ENCODE assay signal across 8 cellular contexts in genomic region chr3:129399895-129400357, GRCh38. TPM values are rescaled to one million over a fixed set of nuclear protein-coding genes. Genes with fewer than 3 reads are reported as not detected.
DNase-seq lines count a peak whose midpoint lies in the region; ATAC-seq, FAIRE-seq and TF ChIP-seq lines count a peak whose summit lies in the region.

No MANE protein-coding gene starts in this region.

- H3K9me2 ChIP-seq in hepatocyte (replicated peaks; ENCODE audit: insufficient read depth): no peaks in the 10 kb centered on the region

- no peaks in the 10 kb centered on the region for H3K9me3 ChIP-seq in hepatocyte (ENCODE audit: low read depth)

- peak overlapping the region; percentile 46 for H2AFZ ChIP-seq in hepatocyte

- peak overlapping the region; percentile 97 for H3K4me3 Mint-ChIP-seq in activated CD4-positive, alpha-beta memory T cell treated with anti-CD3 and anti-CD28 coated beads for 36 hours

- no peak overlapping the region for H3K27ac ChIP-seq in hepatocyte
- peak overlapping the region; percentile 88 for H3K27ac ChIP-seq in substantia nigra (ENCODE audit: low read depth, low read length, poor library complexity, severe bottlenecking)

- WGBS in hepatocyte (ENCODE audit: low lambda C conversion rate, missing lambda C conversion rate): 73% methylated on average over 8 of the region's 8 CpGs

- peaks cover 6% of the 10 kb centered on the region for H3K36me3 Mint-ChIP-seq in activated CD4-positive, alpha-beta memory T cell treated with anti-CD3 and anti-CD28 coated beads for 36 hours

- H3K4me2 ChIP-seq in hepatocyte: peak overlapping the region; percentile 71

- H3K79me2 ChIP-seq in hepatocyte: peaks cover 41% of the 10 kb centered on the region

- intact Hi-C loops in activated CD4-positive, alpha-beta memory T cell treated with anti-CD3 and anti-CD28 coated beads for 36 hours (cut with micrococcal nuclease): loop anchor here (1.0 to 5.0 kb wide), 4 partner anchors 28 to 493 kb away; partner anchors contain the start of genes EFCAB12, IFT122 and TMCC1

- TF ChIP-seq CTCF in hepatocyte (IDR thresholded peaks at IDR 0.05; ENCODE audit: poor library complexity): no peak

- POLR2A ChIA-PET in activated CD4-positive, alpha-beta memory T cell treated with anti-CD3 and anti-CD28 coated beads for 36 hours (lab: Charles Lee): interaction anchor here (1.0 to 1.3 kb wide), 6 partner anchors 16 to 712 kb away, joined by 3 to 6 read pairs (median 3); partner anchors contain the start of genes IFT122 and MBD4

- H4K20me1 ChIP-seq in hepatocyte (ENCODE audit: insufficient read depth, poor library complexity, severe bottlenecking): peaks cover 10% of the 10 kb centered on the region

- peaks cover 31% of the 10 kb centered on the region for H3K4me1 Mint-ChIP-seq in activated CD4-positive, alpha-beta memory T cell treated with anti-CD3 and anti-CD28 coated beads for 36 hours (ENCODE audit: low read depth)

- H3K27me3 Mint-ChIP-seq in activated CD4-positive, alpha-beta memory T cell treated with anti-CD3 and anti-CD28 coated beads for 36 hours: no peaks in the 10 kb centered on the region

- H3K4me1 ChIP-seq in hepatocyte (ENCODE audit: insufficient read depth): no peaks in the 10 kb centered on the region

- H3K27ac Mint-ChIP-seq in activated CD4-positive, alpha-beta memory T cell treated with anti-CD3 and anti-CD28 coated beads for 36 hours: peak overlapping the region; percentile 99

- FAIRE-seq in urothelium cell line (lab: Jason Lieb, UNC): no peak

- H3K27me3 ChIP-seq in hepatocyte: no peaks in the 10 kb centered on the region

- H3K4me3 ChIP-seq in GM08714 (ENCODE audit: low read length) (peak overlapping the region; percentile 81; the same call in 1 of the 2 replicates), hepatocyte (no peak overlapping the region)

- no peaks in the 10 kb centered on the region for H3K36me3 ChIP-seq in hepatocyte (replicated peaks; ENCODE audit: insufficient read depth, low read depth)

- no peaks in the 10 kb centered on the region for H3K9me3 Mint-ChIP-seq in activated CD4-positive, alpha-beta memory T cell treated with anti-CD3 and anti-CD28 coated beads for 36 hours

- DNase-seq in activated CD4-positive, alpha-beta memory T cell treated with anti-CD3 and anti-CD28 coated beads for 36 hours: peak; percentile 43
- no peak for DNase-seq in hepatocyte (ENCODE audit: low spot score)
- DNase-seq in substantia nigra (lab: John Stamatoyannopoulos, UW): peak in 6 of 49 donors; percentile 6 to 72 (median 26)
- no peak for DNase-seq in urothelium cell line (ENCODE audit: low spot score)
- DNase-seq in GM19240 (ENCODE audit: insufficient read length, low spot score): no peak

- CTCF ChIA-PET in activated CD4-positive, alpha-beta memory T cell treated with anti-CD3 and anti-CD28 coated beads for 36 hours (lab: Charles Lee): interaction anchor here (0.6 to 2.6 kb wide), 13 partner anchors 9 to 429 kb away, joined by 3 to 9 read pairs (median 5); partner anchors contain the start of genes EFCAB12 and IFT122

- ATAC-seq in HG02884 (IDR thresholded peaks at IDR 0.05; ENCODE audit: unreplicated experiment) (peak; percentile 25), GM18511 (IDR thresholded peaks at IDR 0.05; ENCODE audit: unreplicated experiment) (no peak)

RNA-seq across cellular contexts. Expression of gene EFCAB12, which starts 28.5 kb away (rescaled TPM):
- total RNA-seq in activated CD4-positive, alpha-beta memory T cell treated with anti-CD3 and anti-CD28 coated beads for 36 hours: under 1 TPM; 0.31 to 0.45 TPM
- total RNA-seq in hepatocyte: 0.20 and 0.44 TPM in 2 replicates
- polyA plus RNA-seq in hepatocyte: 0.19 and 1.5 TPM in 2 replicates

RNA-seq across cellular contexts. Expression of gene MBD4, which starts 39.8 kb away (rescaled TPM):
- total RNA-seq in activated CD4-positive, alpha-beta memory T cell treated with anti-CD3 and anti-CD28 coated beads for 36 hours: 10 to 100 TPM; 50.5 to 53.7 TPM
- total RNA-seq in hepatocyte: 25.0 and 27.5 TPM in 2 replicates
- 20.8 and 22.2 TPM in 2 replicates for polyA plus RNA-seq in hepatocyte

RNA-seq across cellular contexts. Expression of gene IFT122, which starts 40.1 kb away (rescaled TPM):
- total RNA-seq in activated CD4-positive, alpha-beta memory T cell treated with anti-CD3 and anti-CD28 coated beads for 36 hours: 10 to 100 TPM; 21.5 to 25.5 TPM
- total RNA-seq in hepatocyte: 14.6 and 17.3 TPM in 2 replicates
- 11.4 and 15.6 TPM in 2 replicates for polyA plus RNA-seq in hepatocyte
